Comparison of ENCODE assay signal across 8 cellular contexts in genomic region chr2:171878481-171878993, GRCh38. TPM values are rescaled to one million over a fixed set of nuclear protein-coding genes. Genes with fewer than 3 reads are reported as not detected.
DNase-seq lines count a peak whose midpoint lies in the region; ATAC-seq and TF ChIP-seq lines count a peak whose summit lies in the region.

No MANE protein-coding gene starts in this region.

- no peak for ATAC-seq in HG03108 (IDR thresholded peaks at IDR 0.05; ENCODE audit: unreplicated experiment)
- no peak for ATAC-seq in GM19467 (IDR thresholded peaks at IDR 0.05; ENCODE audit: unreplicated experiment)

- no peaks in the 10 kb centered on the region for H3K9me3 ChIP-seq in muscle layer of colon (ENCODE audit: low read length)
- H3K9me3 ChIP-seq in HAP-1, result no peaks in the 10 kb centered on the region

- no peaks in the 10 kb centered on the region; the same call in 1 of the 2 replicates for H3K36me3 ChIP-seq in BJ (ENCODE audit: control insufficient read depth, insufficient read depth, low read length)
- H3K36me3 ChIP-seq in KMS-11 (ENCODE audit: insufficient read depth), result no peaks in the 10 kb centered on the region
- H3K36me3 ChIP-seq in brain microvascular endothelial cell (replicated peaks), result no peaks in the 10 kb centered on the region
- H3K36me3 ChIP-seq in muscle layer of colon (ENCODE audit: insufficient read depth, low read length), result no peaks in the 10 kb centered on the region
- peaks cover 11% of the 10 kb centered on the region for H3K36me3 ChIP-seq in HAP-1 (replicated peaks)

- H3K27ac ChIP-seq in KMS-11, result peak overlapping the region; percentile 20; the same call in 1 of the 2 replicates
- peak overlapping the region; percentile 78 for H3K27ac ChIP-seq in brain microvascular endothelial cell
- H3K27ac ChIP-seq in muscle layer of colon (ENCODE audit: low read depth, low read length), result peak overlapping the region; percentile 74
- no peak overlapping the region for H3K27ac ChIP-seq in caudate nucleus (ENCODE audit: low read depth, low read length)

- H3K4me2 ChIP-seq in KMS-11, result peak overlapping the region; percentile 14; the same call in 1 of the 2 replicates

- H2AFZ ChIP-seq in KMS-11 (ENCODE audit: low read depth), result no peak overlapping the region

- H3K27me3 ChIP-seq in BJ (ENCODE audit: control insufficient read depth, insufficient read depth, low read length) (no peaks in the 10 kb centered on the region), KMS-11 (ENCODE audit: insufficient read depth, low read depth) (no peaks in the 10 kb centered on the region), brain microvascular endothelial cell (replicated peaks) (no peaks in the 10 kb centered on the region), muscle layer of colon (ENCODE audit: control insufficient read depth in 1 of 2, insufficient read depth in 2 of 2, low read length in 2 of 2) (no peaks in the 10 kb centered on the region), HAP-1 (ENCODE audit: low read depth) (no peaks in the 10 kb centered on the region)

- TF ChIP-seq CTCF in BJ (IDR thresholded peaks at IDR 0.05; ENCODE audit: insufficient read depth, low read depth, low read length) (no peak), KMS-11 (conservative IDR thresholded peaks at IDR 0.05; ENCODE audit: low read depth, low read length) (no peak), brain microvascular endothelial cell (IDR thresholded peaks at IDR 0.05; ENCODE audit: low read depth, low read length, missing control alignments) (no peak)

- DNase-seq in BJ (ENCODE audit: low read depth), result peak; percentile 21
- peak; percentile 80 for DNase-seq in brain microvascular endothelial cell
- no peak for DNase-seq in HAP-1 (ENCODE audit: low spot score in 2 of 2)
- no peak for DNase-seq in caudate nucleus (lab: John Stamatoyannopoulos, UW)

- CTCF ChIA-PET in BJ (lab: Yijun Ruan, JAX), result interaction anchor here (0.6 kb wide), 1 partner anchor 247 kb away, joined by 3 read pairs; no protein-coding TSS in a partner anchor

- peaks cover 22% of the 10 kb centered on the region; the same call in 1 of the 2 replicates for H3K79me2 ChIP-seq in KMS-11 (ENCODE audit: insufficient read depth, low read depth)

- no peaks in the 10 kb centered on the region for H4K20me1 ChIP-seq in KMS-11 (ENCODE audit: insufficient read depth)

- in situ Hi-C loops in brain microvascular endothelial cell (cut with HindIII; ENCODE audit: low pct_ligation_motif_present, low sequenced_read_pairs), result no loop called here
- in situ Hi-C loops in HAP-1 (cut with MboI; ENCODE audit: low sequenced_read_pairs), result no loop called here

- H3K4me3 ChIP-seq in BJ (ENCODE audit: low read depth, low read length) (no peak overlapping the region), KMS-11 (IDR thresholded peaks at IDR 0.05; ENCODE audit: insufficient read depth, low read depth, low read length) (no peak overlapping the region), brain microvascular endothelial cell (ENCODE audit: low read depth, low read length) (no peak overlapping the region), muscle layer of colon (ENCODE audit: low read depth in 1 of 2, low read length in 2 of 2) (no peak overlapping the region), HAP-1 (no peak overlapping the region)

- POLR2A ChIA-PET in BJ (lab: Charles Lee), result no interaction called here

- H3K4me1 ChIP-seq in KMS-11 (ENCODE audit: low read depth, poor library complexity, severe bottlenecking), result peaks cover 48% of the 10 kb centered on the region
- peaks cover 4% of the 10 kb centered on the region for H3K4me1 ChIP-seq in muscle layer of colon (ENCODE audit: insufficient read depth, low read length)
- H3K4me1 ChIP-seq in HAP-1, result no peaks in the 10 kb centered on the region

- H3K9ac ChIP-seq in KMS-11 (no peak overlapping the region), muscle layer of colon (ENCODE audit: low read length) (no peak overlapping the region)

RNA-seq across cellular contexts. Expression of gene SLC25A12, which starts 15.5 kb away (rescaled TPM):
- 16.3 and 19.5 TPM in 2 replicates for polyA plus RNA-seq in BJ (2011; rRNA removed)
- 9.7 and 11.6 TPM in 2 replicates for polyA minus RNA-seq in BJ (2011; rRNA and poly(A)+ RNA removed)

RNA-seq across cellular contexts. Expression of gene HAT1, which starts 43.7 kb away (rescaled TPM):
- polyA plus RNA-seq in BJ (2011; rRNA removed), result 19.9 and 51.7 TPM in 2 replicates
- 9.6 and 11.8 TPM in 2 replicates for polyA minus RNA-seq in BJ (2011; rRNA and poly(A)+ RNA removed)

Comparison
In these comparisons a context has a peak if more than half of its experiments do, and no peak if none do; other contexts are left out.
1. DNase-seq: peak in BJ (single experiment) and brain microvascular endothelial cell (single experiment); none in HAP-1 (0 of 2) and caudate nucleus (0 of 61).